ENCODE assay signal across 1 cellular context in genomic region chr19:48637449-48637947, GRCh38.
TF ChIP-seq lines count a peak whose summit lies in the region.

No MANE protein-coding gene starts in this region.

TF ChIP-seq in GM12878, 131 proteins besides CTCF, POLR2A, EP300 and RAD21 (continued from another document and continues in another):
- TF ChIP-seq CUX1 (IDR thresholded peaks at IDR 0.05; ENCODE audit: insufficient replicate concordance, low read depth, low read length) (peak; percentile 13), MEF2A (IDR thresholded peaks at IDR 0.05; ENCODE audit: insufficient read depth, low read depth, low read length) (no peak), MYB (IDR thresholded peaks at IDR 0.05; ENCODE audit: borderline replicate concordance, low read depth, low read length) (no peak), PRDM15 (CRISPR knock-in tag; IDR thresholded peaks at IDR 0.05) (no peak), HCFC1 (IDR thresholded peaks at IDR 0.05; ENCODE audit: low read length) (peak; percentile 34; the same call in 1 of the 2 replicates), E2F4 (IDR thresholded peaks at IDR 0.05; ENCODE audit: low read depth, low read length) (0 out of 2 replicates have a peak, but pooled peaks have one; percentile 35), PAX5 (IDR thresholded peaks at IDR 0.05; ENCODE audit: borderline replicate concordance, low read depth, low read length) (peak; percentile 97), USF2 (IDR thresholded peaks at IDR 0.05; ENCODE audit: borderline replicate concordance, low read depth, low read length) (peak; percentile 64), IKZF1 (conservative IDR thresholded peaks at IDR 0.05) (no peak), BRCA1 (IDR thresholded peaks at IDR 0.05; ENCODE audit: low read depth, low read length) (no peak), CEBPZ (IDR thresholded peaks at IDR 0.05; ENCODE audit: low read depth, low read length) (peak; percentile 71), GATAD2B (conservative IDR thresholded peaks at IDR 0.05; ENCODE audit: low read depth) (no peak), CBX5 (IDR thresholded peaks at IDR 0.05; ENCODE audit: low read depth) (no peak), RB1 (IDR thresholded peaks at IDR 0.05; ENCODE audit: borderline replicate concordance) (no peak; the same call in 1 of the 2 replicates), GABPA (IDR thresholded peaks at IDR 0.05; ENCODE audit: low read depth) (no peak), ZBTB40 (IDR thresholded peaks at IDR 0.05; ENCODE audit: borderline replicate concordance) (no peak; the same call in 1 of the 2 replicates), ZBTB4 (CRISPR knock-in tag; IDR thresholded peaks at IDR 0.05) (no peak), BCL11A (IDR thresholded peaks at IDR 0.05; ENCODE audit: low read depth, low read length) (no peak), KAT2A (conservative IDR thresholded peaks at IDR 0.05; ENCODE audit: control insufficient read depth, low read depth, low read length) (no peak), BCL3 (IDR thresholded peaks at IDR 0.05; ENCODE audit: borderline replicate concordance, insufficient read depth, low read depth, low read length, poor library complexity, severe bottlenecking) (no peak), IRF4 (IDR thresholded peaks at IDR 0.05; ENCODE audit: low read depth, low read length) (no peak), MLLT1 (IDR thresholded peaks at IDR 0.05) (peak; percentile 83; the same call in 1 of the 2 replicates), MEF2B (IDR thresholded peaks at IDR 0.05; ENCODE audit: partially characterized antibody, poor library complexity, severe bottlenecking) (peak; percentile 100), FOS (IDR thresholded peaks at IDR 0.05; ENCODE audit: borderline replicate concordance, extremely low read depth, insufficient read length) (peak; percentile 74)
